Comparison of ENCODE assay signal across 12 cellular contexts in genomic region chr13:23159587-23160240, GRCh38. TPM values are rescaled to one million over a fixed set of nuclear protein-coding genes. Genes with fewer than 3 reads are reported as not detected.
A peak's percentile ranks its signal among the peaks of the same experiment; 100 is the strongest.
DNase-seq lines count a peak whose midpoint lies in the region; ATAC-seq and TF ChIP-seq lines count a peak whose summit lies in the region.
"Had no signal": no experiment of that assay in that cellular context is flagged by ENCODE, and none has a peak within 500 bp of the region (broad histone marks: within the 10 kb centered on the region; RNA-seq: fewer than 3 reads in every experiment).

No MANE protein-coding gene starts in this region.

- H3K79me2 ChIP-seq in smooth muscle cell (ENCODE audit: low read depth) = no peaks in the 10 kb centered on the region

- H3K27ac ChIP-seq in brain microvascular endothelial cell (no peak overlapping the region), iPS-18a (ENCODE audit: low read length) (no peak overlapping the region), smooth muscle cell (ENCODE audit: low read depth) (no peak overlapping the region)
- H3K27ac ChIP-seq: KMS-11 had no signal

- CTCF ChIA-PET in T-cell (lab: Charles Lee) = no interaction called here

- H2AFZ ChIP-seq in smooth muscle cell (ENCODE audit: low read depth) = peak overlapping the region; percentile 95

- no peak for ATAC-seq in T-cell (replicated peaks in 1 of 4)

- no peaks in the 10 kb centered on the region for H3K9me3 Mint-ChIP-seq in T-cell

- H3K4me1 ChIP-seq in iPS-18a (ENCODE audit: control insufficient read depth, low read depth, low read length) (peaks cover 3% of the 10 kb centered on the region), smooth muscle cell (ENCODE audit: low read depth) (no peaks in the 10 kb centered on the region)

- DNase-seq in H7 (peak; percentile 83), brain microvascular endothelial cell (no peak), smooth muscle cell (lab: John Stamatoyannopoulos, UW; ENCODE audit: unreplicated experiment) (no peak), putamen (ENCODE audit: low spot score) (no peak), NCI-H524 treated with DMSO at 0.1 percent for 48 hours (lab: John Stamatoyannopoulos, UW) (no peak), pons (ENCODE audit: low spot score) (no peak), T-cell (no peak)
- DNase-seq: stimulated activated naive B cell treated with anti-CD40 and anti-IgM and Interleukin-4, amounts not matched to agents 10 μg/mL and 1 μg/mL and 100 μg/mL, for 72 hours had no signal

- H3K27ac Mint-ChIP-seq in T-cell = no peak overlapping the region

- H3K36me3 ChIP-seq in H7 (replicated peaks; ENCODE audit: control insufficient read depth, insufficient read depth, low read length) (no peaks in the 10 kb centered on the region), brain microvascular endothelial cell (replicated peaks) (no peaks in the 10 kb centered on the region), iPS-18a (ENCODE audit: control insufficient read depth, low read depth, low read length) (no peaks in the 10 kb centered on the region), smooth muscle cell (ENCODE audit: low read depth) (no peaks in the 10 kb centered on the region)

- WGBS in smooth muscle cell (ENCODE audit: low lambda C conversion rate) = under 1% methylated on average over 39 of the region's 47 CpGs

- POLR2A ChIA-PET in T-cell (lab: Charles Lee) = no interaction called here

- no peaks in the 10 kb centered on the region for H3K36me3 Mint-ChIP-seq in T-cell

- H3F3A ChIP-seq in smooth muscle cell (ENCODE audit: low read depth) = no peaks in the 10 kb centered on the region

- H3K4me2 ChIP-seq in smooth muscle cell = peak overlapping the region; percentile 99
- H3K4me2 ChIP-seq: KMS-11 had no signal

- H3K27me3 ChIP-seq in H7 (ENCODE audit: control insufficient read depth, insufficient read depth, low read length) (peaks cover 26% of the 10 kb centered on the region), brain microvascular endothelial cell (replicated peaks) (peaks cover 8% of the 10 kb centered on the region), iPS-18a (ENCODE audit: control insufficient read depth, insufficient read depth, low read length) (peaks cover 31% of the 10 kb centered on the region), smooth muscle cell (ENCODE audit: low read depth) (no peaks in the 10 kb centered on the region)

- H3K4me3 Mint-ChIP-seq in T-cell = no peak overlapping the region

- peaks cover 2 to 6% (median 4%) of the 10 kb centered on the region in 3 donors for H3K4me1 Mint-ChIP-seq in T-cell

- H3K27me3 Mint-ChIP-seq in T-cell = peaks cover 20 to 29% of the 10 kb centered on the region in 2 donors

- no peaks in the 10 kb centered on the region for H3K9me3 ChIP-seq in iPS-18a (ENCODE audit: control insufficient read depth, low read depth, low read length)
- H3K9me3 ChIP-seq in smooth muscle cell (replicated peaks; ENCODE audit: low read depth) = no peaks in the 10 kb centered on the region

- TF ChIP-seq CTCF in brain microvascular endothelial cell (IDR thresholded peaks at IDR 0.05; ENCODE audit: low read depth, low read length, missing control alignments) = no peak
- no peak for TF ChIP-seq CTCF in smooth muscle cell (IDR thresholded peaks at IDR 0.05; ENCODE audit: borderline replicate concordance, insufficient read depth, poor library complexity, severe bottlenecking)

- H3K9ac ChIP-seq in iPS-18a (ENCODE audit: low read length) (peak overlapping the region; percentile 28), smooth muscle cell (ENCODE audit: low read depth) (peak overlapping the region; percentile 49)
- H3K9ac ChIP-seq: KMS-11 had no signal

- in situ Hi-C loops in brain microvascular endothelial cell (cut with HindIII; ENCODE audit: low pct_ligation_motif_present, low sequenced_read_pairs) = no loop called here

- no peaks in the 10 kb centered on the region for H4K20me1 ChIP-seq in smooth muscle cell (ENCODE audit: low read depth)

- H3K4me3 ChIP-seq in H7 (ENCODE audit: insufficient read depth, low read depth, low read length) = peak overlapping the region; percentile 64
- peak overlapping the region; percentile 47 for H3K4me3 ChIP-seq in brain microvascular endothelial cell (ENCODE audit: low read depth, low read length)
- H3K4me3 ChIP-seq in iPS-18a (ENCODE audit: low read length) = peak overlapping the region; percentile 87
- H3K4me3 ChIP-seq in smooth muscle cell = peak overlapping the region; percentile 75

RNA-seq across cellular contexts. Expression of gene SGCG, which starts 21.1 kb away (rescaled TPM):
- not detected in 2 replicates for total RNA-seq in H7 (2014; rRNA removed; shearing (Covaris generic))
- total RNA-seq in smooth muscle cell (2.3 and 5.1 TPM in 2 replicates), T-cell (not detected)
- 5.1 and 5.7 TPM in 2 replicates for polyA plus RNA-seq in smooth muscle cell
- total RNA-seq: dermis microvascular lymphatic vessel endothelial cell, RPMI7951 had no signal
